In the genomic region with DNA sequence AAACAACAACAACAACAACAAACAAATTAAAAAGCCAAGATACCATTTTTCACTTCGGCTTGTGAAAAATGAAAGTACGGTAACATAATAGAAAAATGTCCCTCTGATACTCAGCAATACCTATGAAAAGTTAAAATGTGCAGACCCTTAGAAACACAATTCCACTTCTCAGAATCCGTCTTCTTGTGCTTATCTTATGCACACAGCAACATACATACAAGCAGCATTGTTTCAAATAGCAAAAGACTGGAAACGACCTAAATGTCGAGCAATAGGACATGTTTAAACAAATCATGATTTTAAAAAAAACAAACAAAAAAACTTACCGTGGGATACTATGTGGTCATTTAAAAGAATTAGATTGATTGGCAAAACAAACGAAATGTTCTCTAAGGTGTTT, we compare ENCODE assay signal across 19 cellular contexts. TPM values are rescaled to one million over a fixed set of nuclear protein-coding genes. Genes with fewer than 3 reads are reported as not detected.
DNase-seq lines count a peak whose midpoint lies in the region; ATAC-seq, FAIRE-seq and TF ChIP-seq lines count a peak whose summit lies in the region.
"Had no signal": no experiment of that assay in that cellular context is flagged by ENCODE, and none has a peak within 500 bp of the region (broad histone marks: within the 10 kb centered on the region; RNA-seq: fewer than 3 reads in every experiment).

No MANE protein-coding gene starts in this region.

- no peak overlapping the region for H3K4me3 ChIP-seq in naive thymus-derived CD4-positive, alpha-beta T cell (ENCODE audit: low read length)
- H3K4me3 ChIP-seq: GM23248 had no signal

- DNase-seq in WTC11 (ENCODE audit: low spot score) (no peak), chondrocyte (ENCODE audit: low spot score) (no peak), osteocyte (ENCODE audit: extremely low spot score, unreplicated experiment) (no peak), NCI-H2107 (lab: John Stamatoyannopoulos, UW) (no peak), KBM-7 (no peak)
- DNase-seq in naive thymus-derived CD4-positive, alpha-beta T cell, result no peak
- DNase-seq: 8988T; C1 segment of cervical spinal cord; CD4-positive, alpha-beta memory T cell; COR-L47; DMS53; DMS79 treated with DMSO at 0.1 percent for 48 hours; GF-D8; H7 had no signal

- H3K27me3 Mint-ChIP-seq in WTC11 (ENCODE audit: low read depth) (no peaks in the 10 kb centered on the region), chondrocyte (ENCODE audit: low read depth) (no peaks in the 10 kb centered on the region), osteocyte (ENCODE audit: unreplicated experiment) (no peaks in the 10 kb centered on the region)
- peaks cover 4 to 21% (median 10%) of the 10 kb centered on the region in 5 donors for H3K27me3 Mint-ChIP-seq in naive thymus-derived CD4-positive, alpha-beta T cell

- H3K4me1 Mint-ChIP-seq in WTC11 (peaks cover 17% of the 10 kb centered on the region), chondrocyte (ENCODE audit: low read depth) (peaks cover 64% of the 10 kb centered on the region), osteocyte (ENCODE audit: unreplicated experiment) (peaks cover 48% of the 10 kb centered on the region)
- H3K4me1 Mint-ChIP-seq in naive thymus-derived CD4-positive, alpha-beta T cell, result no peaks in the 10 kb centered on the region
- H3K4me1 Mint-ChIP-seq: CD4-positive, alpha-beta memory T cell had no signal

- H3K4me1 ChIP-seq in naive thymus-derived CD4-positive, alpha-beta T cell (ENCODE audit: control insufficient read depth in 2 of 2, insufficient read depth in 2 of 2, low read length in 2 of 2), result no peaks in the 10 kb centered on the region

- in situ Hi-C loops in KBM-7 (cut with MboI; ENCODE audit: low pct_unique_long_range_greater_than_20kb, low sequenced_read_pairs), result no loop called here

- POLR2A ChIA-PET in WTC11 (lab: Charles Lee), result no interaction called here
- POLR2A ChIA-PET in naive thymus-derived CD4-positive, alpha-beta T cell (lab: Charles Lee), result interaction anchor here (0.5 kb wide), 1 partner anchor 86 kb away, joined by 3 read pairs; no protein-coding TSS in a partner anchor

- no peaks in the 10 kb centered on the region for H3K9me3 Mint-ChIP-seq in WTC11
- no peaks in the 10 kb centered on the region for H3K9me3 Mint-ChIP-seq in chondrocyte (ENCODE audit: low read depth)
- no peaks in the 10 kb centered on the region for H3K9me3 Mint-ChIP-seq in osteocyte (ENCODE audit: unreplicated experiment)
- no peaks in the 10 kb centered on the region for H3K9me3 Mint-ChIP-seq in naive thymus-derived CD4-positive, alpha-beta T cell
- H3K9me3 Mint-ChIP-seq: CD4-positive, alpha-beta memory T cell had no signal

- H3K27ac Mint-ChIP-seq in WTC11, result peak overlapping the region; percentile 32; the same call in 1 of the 2 replicates
- H3K27ac Mint-ChIP-seq in chondrocyte (ENCODE audit: unreplicated experiment), result peak overlapping the region; percentile 18
- peak overlapping the region; percentile 37 for H3K27ac Mint-ChIP-seq in osteocyte (ENCODE audit: unreplicated experiment)
- no peak overlapping the region for H3K27ac Mint-ChIP-seq in naive thymus-derived CD4-positive, alpha-beta T cell
- H3K27ac Mint-ChIP-seq: CD4-positive, alpha-beta memory T cell had no signal

- H3K36me3 ChIP-seq in naive thymus-derived CD4-positive, alpha-beta T cell (ENCODE audit: control insufficient read depth in 2 of 3, insufficient read depth in 3 of 3, low read length in 3 of 3), result no peaks in the 10 kb centered on the region

- no peak overlapping the region for H3K27ac ChIP-seq in naive thymus-derived CD4-positive, alpha-beta T cell (ENCODE audit: low read depth, low read length)
- H3K27ac ChIP-seq: GM23248 had no signal

- CTCF ChIA-PET in WTC11 (lab: Charles Lee), result interaction anchor here (0.7 to 1.0 kb wide), 2 partner anchors 63 to 71 kb away, joined by 3 read pairs; no protein-coding TSS in a partner anchor
- CTCF ChIA-PET in naive thymus-derived CD4-positive, alpha-beta T cell (lab: Charles Lee), result no interaction called here

- FAIRE-seq in A204.1 (lab: Jason Lieb, UNC), result peak; percentile 16
- FAIRE-seq: GM12892, GM19239, H1 had no signal

- H3K9me3 ChIP-seq in naive thymus-derived CD4-positive, alpha-beta T cell (ENCODE audit: control insufficient read depth in 2 of 3, low read length in 3 of 3), result no peaks in the 10 kb centered on the region

- H3K27me3 ChIP-seq in naive thymus-derived CD4-positive, alpha-beta T cell (ENCODE audit: control insufficient read depth in 2 of 2, insufficient read depth in 2 of 2, low read length in 2 of 2), result no peaks in the 10 kb centered on the region

- H3K36me3 Mint-ChIP-seq in WTC11 (no peaks in the 10 kb centered on the region), chondrocyte (ENCODE audit: low read depth) (peaks cover 1% of the 10 kb centered on the region), osteocyte (ENCODE audit: unreplicated experiment) (peaks cover 7% of the 10 kb centered on the region)
- peaks cover 0 to 3% (median 0%) of the 10 kb centered on the region in 5 donors for H3K36me3 Mint-ChIP-seq in naive thymus-derived CD4-positive, alpha-beta T cell

- H3K4me3 Mint-ChIP-seq in WTC11, result no peak overlapping the region
- H3K4me3 Mint-ChIP-seq in chondrocyte (ENCODE audit: unreplicated experiment), result no peak overlapping the region
- H3K4me3 Mint-ChIP-seq in osteocyte (ENCODE audit: unreplicated experiment), result no peak overlapping the region
- no peak overlapping the region for H3K4me3 Mint-ChIP-seq in naive thymus-derived CD4-positive, alpha-beta T cell
- H3K4me3 Mint-ChIP-seq: CD4-positive, alpha-beta memory T cell had no signal

- ATAC-seq in WTC11, result no peak
- ATAC-seq in naive thymus-derived CD4-positive, alpha-beta T cell, result no peak

- TF ChIP-seq CTCF in WTC11 (IDR thresholded peaks at IDR 0.05) (no peak), chondrocyte (IDR thresholded peaks at IDR 0.05) (no peak), osteocyte (IDR thresholded peaks at IDR 0.05) (no peak)

- intact Hi-C loops in naive thymus-derived CD4-positive, alpha-beta T cell (cut with micrococcal nuclease), result no loop called here

TF ChIP-seq in WTC11, 78 proteins besides CTCF, POLR2A, EP300 and RAD21 (continues in another document):
- no peak for TF ChIP-seq HMGA2 (CRISPR knock-in tag; IDR thresholded peaks at IDR 0.05)
- TF ChIP-seq, protein P1, sequence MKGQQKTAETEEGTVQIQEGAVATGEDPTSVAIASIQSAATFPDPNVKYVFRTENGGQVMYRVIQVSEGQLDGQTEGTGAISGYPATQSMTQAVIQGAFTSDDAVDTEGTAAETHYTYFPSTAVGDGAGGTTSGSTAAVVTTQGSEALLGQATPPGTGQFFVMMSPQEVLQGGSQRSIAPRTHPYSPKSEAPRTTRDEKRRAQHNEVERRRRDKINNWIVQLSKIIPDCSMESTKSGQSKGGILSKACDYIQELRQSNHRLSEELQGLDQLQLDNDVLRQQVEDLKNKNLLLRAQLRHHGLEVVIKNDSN (CRISPR knock-in tag; IDR thresholded peaks at IDR 0.05), result no peak
- TF ChIP-seq, protein P2, sequence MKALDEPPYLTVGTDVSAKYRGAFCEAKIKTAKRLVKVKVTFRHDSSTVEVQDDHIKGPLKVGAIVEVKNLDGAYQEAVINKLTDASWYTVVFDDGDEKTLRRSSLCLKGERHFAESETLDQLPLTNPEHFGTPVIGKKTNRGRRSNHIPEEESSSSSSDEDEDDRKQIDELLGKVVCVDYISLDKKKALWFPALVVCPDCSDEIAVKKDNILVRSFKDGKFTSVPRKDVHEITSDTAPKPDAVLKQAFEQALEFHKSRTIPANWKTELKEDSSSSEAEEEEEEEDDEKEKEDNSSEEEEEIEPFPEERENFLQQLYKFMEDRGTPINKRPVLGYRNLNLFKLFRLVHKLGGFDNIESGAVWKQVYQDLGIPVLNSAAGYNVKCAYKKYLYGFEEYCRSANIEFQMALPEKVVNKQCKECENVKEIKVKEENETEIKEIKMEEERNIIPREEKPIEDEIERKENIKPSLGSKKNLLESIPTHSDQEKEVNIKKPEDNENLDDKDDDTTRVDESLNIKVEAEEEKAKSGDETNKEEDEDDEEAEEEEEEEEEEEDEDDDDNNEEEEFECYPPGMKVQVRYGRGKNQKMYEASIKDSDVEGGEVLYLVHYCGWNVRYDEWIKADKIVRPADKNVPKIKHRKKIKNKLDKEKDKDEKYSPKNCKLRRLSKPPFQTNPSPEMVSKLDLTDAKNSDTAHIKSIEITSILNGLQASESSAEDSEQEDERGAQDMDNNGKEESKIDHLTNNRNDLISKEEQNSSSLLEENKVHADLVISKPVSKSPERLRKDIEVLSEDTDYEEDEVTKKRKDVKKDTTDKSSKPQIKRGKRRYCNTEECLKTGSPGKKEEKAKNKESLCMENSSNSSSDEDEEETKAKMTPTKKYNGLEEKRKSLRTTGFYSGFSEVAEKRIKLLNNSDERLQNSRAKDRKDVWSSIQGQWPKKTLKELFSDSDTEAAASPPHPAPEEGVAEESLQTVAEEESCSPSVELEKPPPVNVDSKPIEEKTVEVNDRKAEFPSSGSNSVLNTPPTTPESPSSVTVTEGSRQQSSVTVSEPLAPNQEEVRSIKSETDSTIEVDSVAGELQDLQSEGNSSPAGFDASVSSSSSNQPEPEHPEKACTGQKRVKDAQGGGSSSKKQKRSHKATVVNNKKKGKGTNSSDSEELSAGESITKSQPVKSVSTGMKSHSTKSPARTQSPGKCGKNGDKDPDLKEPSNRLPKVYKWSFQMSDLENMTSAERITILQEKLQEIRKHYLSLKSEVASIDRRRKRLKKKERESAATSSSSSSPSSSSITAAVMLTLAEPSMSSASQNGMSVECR (CRISPR knock-in tag; IDR thresholded peaks at IDR 0.05; ENCODE audit: borderline replicate concordance), result no peak
- TF ChIP-seq, protein P3, sequence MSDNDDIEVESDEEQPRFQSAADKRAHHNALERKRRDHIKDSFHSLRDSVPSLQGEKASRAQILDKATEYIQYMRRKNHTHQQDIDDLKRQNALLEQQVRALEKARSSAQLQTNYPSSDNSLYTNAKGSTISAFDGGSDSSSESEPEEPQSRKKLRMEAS (CRISPR knock-in tag; IDR thresholded peaks at IDR 0.05), result no peak
- TF ChIP-seq PRRX2 (CRISPR knock-in tag; IDR thresholded peaks at IDR 0.05), result no peak
- no peak for TF ChIP-seq ZNF232 (CRISPR knock-in tag; IDR thresholded peaks at IDR 0.05)

RNA-seq across cellular contexts. Expression of a gene that starts 26.5 kb away (rescaled TPM):
- total RNA-seq in WTC11 (2021) (102 to 107 TPM (median 103 TPM) in 3 replicates), chondrocyte (140 to 148 TPM (median 147 TPM) in 3 replicates), osteocyte (151 and 153 TPM in 2 replicates)
- 1 to 10 TPM in 4 of 5 experiments, under 1 TPM in 1; 0.45 to 1.7 (median 1.2) TPM for total RNA-seq in naive thymus-derived CD4-positive, alpha-beta T cell
- under 1 TPM; 0.39 to 0.87 TPM for polyA plus RNA-seq in naive thymus-derived CD4-positive, alpha-beta T cell

Comparison
In these comparisons a context has a peak if more than half of its experiments do, and no peak if none do; other contexts are left out.
1. H3K27ac Mint-ChIP-seq: peak in WTC11 (single experiment), chondrocyte (single experiment) and osteocyte (single experiment); none in naive thymus-derived CD4-positive, alpha-beta T cell (0 of 9).
2. RNA of a gene that starts 26.5 kb away (total RNA-seq): 151 to 153 TPM in osteocyte, 140 to 148 TPM in chondrocyte and 102 to 107 TPM in WTC11; 0.45 to 1.7 TPM in naive thymus-derived CD4-positive, alpha-beta T cell; every median in the first group is over 10 times any median in the second.